ENCODE assay signal across 8 cellular contexts in the genomic region with DNA sequence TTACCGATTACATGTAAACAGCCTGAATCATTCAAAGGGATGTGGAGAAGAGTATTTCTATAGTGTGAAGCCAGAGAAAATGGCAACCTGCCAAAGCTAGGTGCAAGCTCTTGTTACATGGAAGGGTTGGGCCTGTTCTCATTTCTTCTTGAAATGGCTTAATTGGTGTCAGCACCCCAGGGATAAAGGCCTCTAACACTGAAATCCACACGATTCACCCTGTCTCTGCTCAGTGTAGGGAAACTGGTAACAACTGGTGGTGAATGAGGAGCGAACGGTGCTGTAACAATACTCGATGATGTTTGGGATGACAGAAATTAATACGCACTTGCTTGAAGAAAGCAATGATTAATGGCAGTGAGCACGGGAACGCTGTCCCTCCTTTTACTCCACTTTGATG. TPM values are rescaled to one million over a fixed set of nuclear protein-coding genes. Genes with fewer than 3 reads are reported as not detected.
A peak's percentile ranks its signal among the peaks of the same experiment; 100 is the strongest.
DNase-seq lines count a peak whose midpoint lies in the region; TF ChIP-seq lines count a peak whose summit lies in the region.
"Had no signal": no experiment of that assay in that cellular context is flagged by ENCODE, and none has a peak within 500 bp of the region (broad histone marks: within the 10 kb centered on the region; RNA-seq: fewer than 3 reads in every experiment).

No MANE protein-coding gene starts in this region.

- TF ChIP-seq POLR2A in sigmoid colon (IDR thresholded peaks at IDR 0.05) = no peak

- H3K4me1 ChIP-seq in sigmoid colon = peaks cover 0 to 77% (median 63%) of the 10 kb centered on the region in 4 donors

- no peaks in the 10 kb centered on the region for H3K9me3 ChIP-seq in sigmoid colon

- WGBS in sigmoid colon, 2 donors = 79 to 88% methylated on average over 8 of the region's 8 CpGs

- TF ChIP-seq CTCF in choroid plexus epithelial cell (conservative IDR thresholded peaks at IDR 0.05; ENCODE audit: low read depth, low read length) = no peak
- TF ChIP-seq CTCF in sigmoid colon (IDR thresholded peaks at IDR 0.05) = no peak
- no peak for TF ChIP-seq CTCF in GM10266 (IDR thresholded peaks at IDR 0.05; ENCODE audit: control insufficient read depth, insufficient read depth, low read depth, missing control alignments)

- TF ChIP-seq EP300 in sigmoid colon (IDR thresholded peaks at IDR 0.05) = no peak

- H3K27me3 ChIP-seq in sigmoid colon = no peaks in the 10 kb centered on the region

- H3K4me3 ChIP-seq in choroid plexus epithelial cell (ENCODE audit: low read depth, low read length) (peak overlapping the region; percentile 12), sigmoid colon (peak overlapping the region in 1 of 4 donors; percentile 16)
- H3K4me3 ChIP-seq: GM12878 had no signal

- H3K27ac ChIP-seq in sigmoid colon = peak overlapping the region in 3 of 4 donors; percentile 46 to 98 (median 69)

- intact Hi-C loops in sigmoid colon (cut with DNase I) = no loop called here

- H3K36me3 ChIP-seq in sigmoid colon = no peaks in the 10 kb centered on the region

- DNase-seq in M059J (ENCODE audit: low read depth) = peak; percentile 42
- DNase-seq in NCI-H510A (lab: John Stamatoyannopoulos, UW) = peak; percentile 90
- peak; percentile 87 for DNase-seq in choroid plexus epithelial cell (ENCODE audit: low read depth)
- no peak for DNase-seq in sigmoid colon
- DNase-seq in kidney glomerular epithelial cell (lab: John Stamatoyannopoulos, UW) = no peak
- DNase-seq in germinal center (ENCODE audit: low spot score) = no peak
- no peak for DNase-seq in GM10266 (ENCODE audit: extremely low spot score)

RNA-seq across cellular contexts. Expression of a gene that starts 16.2 kb away (rescaled TPM):
- total RNA-seq in M059J (2014; rRNA removed; shearing (Covaris generic)) = 53.0 and 71.5 TPM in 2 replicates
- total RNA-seq in sigmoid colon = 100 to 1,000 TPM in 1 of 4 donors, 10 to 100 TPM in 3; 90.6 to 159 (median 93.1) TPM
- 10 to 100 TPM in 2 of 3 donors, 1 to 10 TPM in 1; 2.8 to 15.0 (median 10.8) TPM for polyA plus RNA-seq in sigmoid colon

RNA-seq across cellular contexts. Expression of a gene that starts 56.4 kb away (rescaled TPM):
- 80.6 and 107 TPM in 2 replicates for total RNA-seq in M059J (2014; rRNA removed; shearing (Covaris generic))
- total RNA-seq in sigmoid colon = 100 to 1,000 TPM in 1 of 4 donors, 10 to 100 TPM in 3; 84.3 to 155 (median 88.2) TPM
- polyA plus RNA-seq in sigmoid colon = 10 to 100 TPM; 37.2 to 62.4 (median 37.2) TPM

Comparison
In these comparisons a context has a peak if more than half of its experiments do, and no peak if none do; other contexts are left out.
1. DNase-seq: peak in M059J (single experiment), NCI-H510A (single experiment) and choroid plexus epithelial cell (single experiment); none in sigmoid colon (single experiment), kidney glomerular epithelial cell (single experiment), germinal center (single experiment) and GM10266 (single experiment).